ENCODE assay signal across 7 cellular contexts in the genomic region with DNA sequence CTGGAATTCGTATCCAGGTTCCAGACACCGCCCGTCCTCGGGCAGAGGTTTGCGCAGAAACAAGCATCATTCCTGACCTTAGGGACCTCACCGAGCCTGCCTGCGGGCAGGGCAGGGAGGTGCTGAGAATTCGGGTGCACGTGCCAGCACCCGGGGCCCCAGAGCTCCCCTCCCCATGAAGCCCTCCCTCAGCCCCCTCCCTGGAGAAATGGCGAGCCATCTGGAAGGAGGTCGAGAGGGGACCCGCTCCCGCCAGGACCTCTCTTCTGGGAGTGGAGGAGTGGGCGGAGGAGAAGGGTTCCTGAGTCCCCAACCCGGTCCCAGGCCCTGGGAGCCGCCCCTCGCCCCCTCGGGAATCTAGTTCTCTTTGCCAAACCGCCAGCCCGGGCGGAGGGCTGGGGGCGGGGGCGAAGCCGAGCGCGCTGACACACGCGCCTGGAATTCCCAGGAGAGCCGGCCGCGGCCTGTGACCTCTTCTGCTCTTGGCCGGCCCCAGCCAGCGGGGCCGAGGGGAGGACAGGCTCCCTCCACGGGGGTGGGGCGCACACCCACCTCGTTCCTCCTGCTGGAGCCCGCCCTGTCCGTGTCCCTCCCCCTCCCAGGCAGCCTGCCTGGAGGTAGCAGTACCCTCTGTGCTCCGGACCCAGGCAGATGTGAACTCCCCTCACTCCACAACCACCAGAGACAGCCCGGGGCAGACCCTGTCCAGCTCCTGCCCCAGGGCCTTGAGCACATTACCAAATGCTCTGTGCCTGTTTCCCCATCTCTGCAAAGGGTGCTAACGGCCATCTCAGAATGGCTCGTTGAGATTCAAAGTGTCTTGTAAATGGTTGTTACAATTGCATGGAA. TPM values are rescaled to one million over a fixed set of nuclear protein-coding genes. Genes with fewer than 3 reads are reported as not detected.
DNase-seq lines count a peak whose midpoint lies in the region; ATAC-seq, FAIRE-seq and TF ChIP-seq lines count a peak whose summit lies in the region.

No MANE protein-coding gene starts in this region.

- H3K4me3 ChIP-seq in SK-N-MC = peak overlapping the region; percentile 74
- peak overlapping the region in 2 of 4 experiments; percentile 15 to 80 for H3K4me3 ChIP-seq in fibroblast of lung (replicated peaks in 1 of 4; ENCODE audit: control extremely low read depth in 1 of 4, insufficient read depth in 1 of 4, low read depth in 3 of 4, low read length in 4 of 4)
- peak overlapping the region in 1 of 4 donors; percentile 41 for H3K4me3 ChIP-seq in pancreas

- peak in 1 of 4 donors; percentile 2 for ATAC-seq in pancreas
- ATAC-seq in HG03521 (IDR thresholded peaks at IDR 0.05; ENCODE audit: unreplicated experiment) = no peak
- ATAC-seq in HG03095 (IDR thresholded peaks at IDR 0.05; ENCODE audit: unreplicated experiment) = no peak
- ATAC-seq in GM18868 (IDR thresholded peaks at IDR 0.05; ENCODE audit: unreplicated experiment) = no peak

- FAIRE-seq in H54 (lab: Jason Lieb, UNC) (no peak), pancreas (lab: Jason Lieb, UNC) (no peak)

- H4K20me1 ChIP-seq in fibroblast of lung (ENCODE audit: control insufficient read depth, extremely low read depth, insufficient read depth, low read length) = no peaks in the 10 kb centered on the region

- 29 to 36% methylated on average over 36 to 44 of the region's 44 CpGs for WGBS in pancreas, 2 donors

- H3K4me1 ChIP-seq in fibroblast of lung (ENCODE audit: control insufficient read depth, extremely low read depth, insufficient read depth, low read length) (peaks cover 32% of the 10 kb centered on the region), pancreas (peaks cover 19 to 32% (median 30%) of the 10 kb centered on the region in 3 donors)

- DNase-seq in H54 (ENCODE audit: insufficient read length, low spot score) = peak; percentile 79
- no peak for DNase-seq in SK-N-MC (ENCODE audit: low read depth, low spot score)
- DNase-seq in fibroblast of lung (ENCODE audit: low read depth in 2 of 2) = peak; percentile 84 to 85
- DNase-seq in pancreas = peak; percentile 29 to 83 (median 65)

- H3K27me3 ChIP-seq in fibroblast of lung (ENCODE audit: control insufficient read depth, insufficient read depth, low read length) (no peaks in the 10 kb centered on the region), pancreas (no peaks in the 10 kb centered on the region)

- H3K4me2 ChIP-seq in fibroblast of lung (ENCODE audit: extremely low read depth, insufficient read depth, low read length) = peak overlapping the region; percentile 51

- H3K9ac ChIP-seq in SK-N-MC (ENCODE audit: insufficient read length) (no peak overlapping the region), fibroblast of lung (ENCODE audit: insufficient read depth, low read length) (no peak overlapping the region)

- intact Hi-C loops in pancreas (cut with DNase I) = loop anchor here in 1 of 3 donors (5.0 to 10.0 kb wide), 2 partner anchors 197 to 264 kb away; no protein-coding TSS in a partner anchor

- no peaks in the 10 kb centered on the region for H3K79me2 ChIP-seq in fibroblast of lung (ENCODE audit: control insufficient read depth, insufficient read depth, low read length)

- TF ChIP-seq POLR2A in H54 (IDR thresholded peaks at IDR 0.05; ENCODE audit: low read depth, low read length) = no peak

- H3K36me3 ChIP-seq in SK-N-MC (ENCODE audit: insufficient read depth, low read length) (no peaks in the 10 kb centered on the region), fibroblast of lung (ENCODE audit: control insufficient read depth, insufficient read depth, low read length) (no peaks in the 10 kb centered on the region), pancreas (no peaks in the 10 kb centered on the region)

- no peaks in the 10 kb centered on the region for H3K9me3 ChIP-seq in SK-N-MC (ENCODE audit: low read depth, low read length)
- H3K9me3 ChIP-seq in fibroblast of lung (ENCODE audit: control insufficient read depth, insufficient read depth, low read depth, low read length) = no peaks in the 10 kb centered on the region
- H3K9me3 ChIP-seq in pancreas = no peaks in the 10 kb centered on the region

- H2AFZ ChIP-seq in fibroblast of lung (ENCODE audit: low read length) = peak overlapping the region; percentile 4

- H3K27ac ChIP-seq in SK-N-MC = no peak overlapping the region
- peak overlapping the region; percentile 73 for H3K27ac ChIP-seq in fibroblast of lung (ENCODE audit: insufficient read depth, low read length)
- H3K27ac ChIP-seq in pancreas = peak overlapping the region in 3 of 4 donors; percentile 5 to 22 (median 21)

- TF ChIP-seq CTCF in fibroblast of lung (conservative IDR thresholded peaks at IDR 0.05 in 1 of 2, IDR thresholded peaks at IDR 0.05 in 1 of 2; ENCODE audit: low read depth in 1 of 2, low read length in 2 of 2) = no peak
- no peak for TF ChIP-seq CTCF in pancreas (IDR thresholded peaks at IDR 0.05)

RNA-seq across cellular contexts. Expression of a gene that starts 23.0 kb away (rescaled TPM):
- total RNA-seq in fibroblast of lung (0.17 and 0.26 TPM in 2 replicates), pancreas (1 to 10 TPM in 2 of 6 donors, under 1 TPM in 4; 0.14 to 2.3 (median 0.76) TPM)
- polyA plus RNA-seq in fibroblast of lung (not detected in 2 replicates), pancreas (under 1 TPM; 0.38 to 0.46 TPM)
- 0.05 TPM in 1 of 2 replicates, not detected in the other for polyA plus RNA-seq in fibroblast of lung (2012)
- polyA minus RNA-seq in fibroblast of lung (ENCODE audit: low replicate concordance) = not detected in 2 replicates
